ENCODE assay signal across 16 cellular contexts in the genomic region with DNA sequence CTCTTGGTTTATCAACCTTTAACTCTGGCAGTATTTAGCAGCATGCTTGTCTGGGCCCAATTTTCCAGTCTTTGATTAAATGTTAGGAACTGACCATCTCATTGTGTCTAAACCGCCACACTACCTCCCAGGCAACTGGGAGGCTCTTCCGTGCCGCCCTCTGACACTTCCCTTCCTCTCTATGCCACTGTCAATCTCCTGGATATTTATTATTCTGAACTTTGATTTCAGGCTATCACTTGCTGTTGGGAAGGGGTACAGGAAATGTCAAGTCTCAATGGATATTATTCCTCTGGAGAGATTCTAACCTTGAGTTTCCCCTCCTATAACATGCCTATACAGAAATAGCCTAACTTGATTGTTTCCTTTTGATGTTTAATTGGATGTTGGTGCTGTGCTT.
DNase-seq lines count a peak whose midpoint lies in the region; ATAC-seq and TF ChIP-seq lines count a peak whose summit lies in the region.
"Had no signal": no experiment of that assay in that cellular context is flagged by ENCODE, and none has a peak within 500 bp of the region (broad histone marks: within the 10 kb centered on the region; RNA-seq: fewer than 3 reads in every experiment).

No MANE protein-coding gene starts in this region.

- no peaks in the 10 kb centered on the region for H3K36me3 ChIP-seq in urinary bladder (ENCODE audit: insufficient read depth)
- H3K36me3 ChIP-seq: HAP-1, SJCRH30 had no signal

- H3K36me3 Mint-ChIP-seq in chondrocyte (ENCODE audit: low read depth), result no peaks in the 10 kb centered on the region
- H3K36me3 Mint-ChIP-seq in nephron (ENCODE audit: low read depth), result peaks cover 56% of the 10 kb centered on the region
- H3K36me3 Mint-ChIP-seq: CD4-positive, CD25-positive, alpha-beta regulatory T cell had no signal

- WGBS in urinary bladder, result 90% methylated on average over 3 of the region's 3 CpGs

- peak overlapping the region; percentile 40 for H3K27ac ChIP-seq in urinary bladder (ENCODE audit: low read depth)
- H3K27ac ChIP-seq: HL-60, RWPE1, SJCRH30 had no signal

- H3K9me3 Mint-ChIP-seq in chondrocyte (ENCODE audit: low read depth) (peaks cover 2% of the 10 kb centered on the region), nephron (no peaks in the 10 kb centered on the region)
- H3K9me3 Mint-ChIP-seq: CD4-positive, CD25-positive, alpha-beta regulatory T cell had no signal

- H3K4me1 ChIP-seq in urinary bladder (ENCODE audit: insufficient read depth), result peaks cover 2% of the 10 kb centered on the region
- H3K4me1 ChIP-seq: HAP-1, SJCRH30 had no signal

- no peak for DNase-seq in chondrocyte (ENCODE audit: low spot score)
- no peak for DNase-seq in NCI-H2029 treated with DMSO at 0.1 percent for 48 hours (lab: John Stamatoyannopoulos, UW)
- DNase-seq in left colon, result no peak
- DNase-seq: CD4-positive, CD25-positive, alpha-beta regulatory T cell; NCI-H187 treated with DMSO at 0.1 percent for 48 hours; NCI-H446 treated with DMSO at 0.1 percent for 48 hours; OCI-M1; SJCRH30 had no signal

- ATAC-seq in HG03457 (IDR thresholded peaks at IDR 0.05; ENCODE audit: unreplicated experiment), result no peak
- ATAC-seq in left colon, result no peak

- peak overlapping the region; percentile 76 for H3K27ac Mint-ChIP-seq in chondrocyte (ENCODE audit: unreplicated experiment)
- peak overlapping the region in 2 of 3 experiments; percentile 1 to 59 for H3K27ac Mint-ChIP-seq in nephron
- H3K27ac Mint-ChIP-seq: B cell; CD4-positive, CD25-positive, alpha-beta regulatory T cell had no signal

- H3K27me3 Mint-ChIP-seq in chondrocyte (ENCODE audit: low read depth) (no peaks in the 10 kb centered on the region), nephron (ENCODE audit: low read depth) (no peaks in the 10 kb centered on the region)
- H3K27me3 Mint-ChIP-seq: CD4-positive, CD25-positive, alpha-beta regulatory T cell had no signal

- no peak overlapping the region for H3K4me3 ChIP-seq in urinary bladder (ENCODE audit: low read depth, low read length)
- H3K4me3 ChIP-seq: HAP-1, SJCRH30 had no signal

- H3K4me1 Mint-ChIP-seq in chondrocyte (ENCODE audit: low read depth) (peaks cover 68% of the 10 kb centered on the region), nephron (peaks cover 68% of the 10 kb centered on the region)
- H3K4me1 Mint-ChIP-seq: B cell; CD4-positive, CD25-positive, alpha-beta regulatory T cell had no signal

- intact Hi-C loops in left colon (cut with DNase I, micrococcal nuclease), result no loop called here

- TF ChIP-seq CTCF in chondrocyte (IDR thresholded peaks at IDR 0.05) (no peak), nephron (IDR thresholded peaks at IDR 0.05; ENCODE audit: unreplicated experiment in 3 of 3) (no peak)

- H3K4me3 Mint-ChIP-seq in chondrocyte (ENCODE audit: unreplicated experiment) (no peak overlapping the region), nephron (no peak overlapping the region)
- H3K4me3 Mint-ChIP-seq: B cell; CD4-positive, CD25-positive, alpha-beta regulatory T cell had no signal

TF ChIP-seq in PFSK-1, 5 proteins besides CTCF, POLR2A, EP300 and RAD21:
- TF ChIP-seq SIN3A (IDR thresholded peaks at IDR 0.05; ENCODE audit: borderline replicate concordance, insufficient read depth, low read length) (peak; percentile 79; the same call in 1 of the 2 replicates), POLR2AphosphoS5 (IDR thresholded peaks at IDR 0.05; ENCODE audit: low read depth, low read length) (0 out of 2 replicates have a peak, but pooled peaks have one; percentile 41), REST (IDR thresholded peaks at IDR 0.05; ENCODE audit: insufficient read depth in 1 of 2, low read depth in 2 of 2, low read length in 2 of 2) (peak in 1 of 2 experiments; percentile 55; a peak in 1 of 4 replicates), FOXP2 (optimal IDR thresholded peaks at IDR 0.05; ENCODE audit: borderline replicate concordance, extremely low read depth, extremely low read length, insufficient read depth) (no peak), TAF1 (IDR thresholded peaks at IDR 0.05; ENCODE audit: borderline replicate concordance, insufficient read depth, low read length) (peak; percentile 58; the same call in 1 of the 2 replicates)
